ENCODE assay signal across 1 cellular context in genomic region chr17:81815646-81815985, GRCh38.
TF ChIP-seq lines count a peak whose summit lies in the region.

No MANE protein-coding gene starts in this region.

TF ChIP-seq in A549, 52 proteins besides CTCF, POLR2A, EP300 and RAD21 (continued from another document):
- TF ChIP-seq ZNF302 (CRISPR knock-in tag; IDR thresholded peaks at IDR 0.05) (no peak), RCOR1 (IDR thresholded peaks at IDR 0.05; ENCODE audit: low read depth, low read length) (no peak), SREBF2 (IDR thresholded peaks at IDR 0.05) (no peak), ZFP36 (IDR thresholded peaks at IDR 0.05; ENCODE audit: borderline replicate concordance, partially characterized antibody) (no peak), RNF2 (IDR thresholded peaks at IDR 0.05; ENCODE audit: borderline replicate concordance, low read depth) (no peak), HDAC2 (IDR thresholded peaks at IDR 0.05) (no peak), KDM5A (IDR thresholded peaks at IDR 0.05) (no peak), FOXS1 (CRISPR knock-in tag; IDR thresholded peaks at IDR 0.05) (no peak)
- TF ChIP-seq, protein P1, sequence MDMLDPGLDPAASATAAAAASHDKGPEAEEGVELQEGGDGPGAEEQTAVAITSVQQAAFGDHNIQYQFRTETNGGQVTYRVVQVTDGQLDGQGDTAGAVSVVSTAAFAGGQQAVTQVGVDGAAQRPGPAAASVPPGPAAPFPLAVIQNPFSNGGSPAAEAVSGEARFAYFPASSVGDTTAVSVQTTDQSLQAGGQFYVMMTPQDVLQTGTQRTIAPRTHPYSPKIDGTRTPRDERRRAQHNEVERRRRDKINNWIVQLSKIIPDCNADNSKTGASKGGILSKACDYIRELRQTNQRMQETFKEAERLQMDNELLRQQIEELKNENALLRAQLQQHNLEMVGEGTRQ (IDR thresholded peaks at IDR 0.05), result no peak
